20 cellular contexts compared by ENCODE assay signal in genomic region chr13:40599722-40600121, GRCh38.
A peak's percentile ranks its signal among the peaks of the same experiment; 100 is the strongest.
DNase-seq lines count a peak whose midpoint lies in the region; ATAC-seq and TF ChIP-seq lines count a peak whose summit lies in the region.
"Had no signal": no experiment of that assay in that cellular context is flagged by ENCODE, and none has a peak within 500 bp of the region (broad histone marks: within the 10 kb centered on the region; RNA-seq: fewer than 3 reads in every experiment).

No MANE protein-coding gene starts in this region.

- no peak for DNase-seq in activated CD4-positive, alpha-beta T cell treated with anti-CD3 and anti-CD28 coated beads for 36 hours
- no peak for DNase-seq in activated CD4-positive, alpha-beta T cell treated with anti-CD3 and anti-CD28 coated beads for 1 hour
- DNase-seq in Karpas-422 (no peak), left ventricle myocardium inferior (no peak), SK-N-SH (no peak)
- no peak for DNase-seq in activated naive CD8-positive, alpha-beta T cell treated with anti-CD3 and anti-CD28 coated beads, Interleukin-2, amount 50 U/mL, for 24 hours
- DNase-seq in stimulated activated effector memory CD8-positive, alpha-beta T cell treated with anti-CD3 and anti-CD28 coated beads, Interleukin-12 subunit alpha, Interleukin-12 subunit beta, amount 100 ng/mL, for 72 hours (ENCODE audit: low spot score in 2 of 2), result no peak
- DNase-seq: activated CD4-positive, CD25-positive, alpha-beta regulatory T cell; activated effector memory CD4-positive, alpha-beta T cell treated with Interleukin-2 at 50 U/mL for 16 hours; brain microvascular endothelial cell; COR-L47; dermis blood vessel endothelial cell; left cardiac atrium; NCI-H187; NCI-H524 had no signal

- peaks cover 99% of the 10 kb centered on the region for H3K4me1 ChIP-seq in Karpas-422 (ENCODE audit: low read length)
- peaks cover 61% of the 10 kb centered on the region for H3K4me1 ChIP-seq in left ventricle myocardium inferior
- H3K4me1 ChIP-seq in SK-N-SH (ENCODE audit: control insufficient read depth in 1 of 2, insufficient read depth in 2 of 2, low read depth in 1 of 2, low read length in 1 of 2), result peaks cover 0 to 3% of the 10 kb centered on the region in 2 experiments; a peak in 2 of 4 replicates
- H3K4me1 ChIP-seq: A549 had no signal

- H3K9ac ChIP-seq in Karpas-422 (ENCODE audit: low read length), result peak overlapping the region; percentile 19
- no peak overlapping the region for H3K9ac ChIP-seq in SK-N-SH

- H2AFZ ChIP-seq in Karpas-422 (ENCODE audit: low read length) (no peak overlapping the region), SK-N-SH (ENCODE audit: low read depth) (no peak overlapping the region)
- H2AFZ ChIP-seq: hepatocyte had no signal

- TF ChIP-seq CTCF in left ventricle myocardium inferior (IDR thresholded peaks at IDR 0.05; ENCODE audit: borderline replicate concordance) (no peak), SK-N-SH (IDR thresholded peaks at IDR 0.05) (no peak)

- TF ChIP-seq RAD21 in SK-N-SH (IDR thresholded peaks at IDR 0.05; ENCODE audit: low read length), result no peak

- peaks cover 7% of the 10 kb centered on the region for H3K36me3 Mint-ChIP-seq in activated CD4-positive, alpha-beta T cell treated with anti-CD3 and anti-CD28 coated beads for 36 hours (ENCODE audit: low read depth)
- H3K36me3 Mint-ChIP-seq in activated naive CD8-positive, alpha-beta T cell treated with anti-CD3 and anti-CD28 coated beads, Interleukin-2, amount 50 U/mL, for 24 hours (ENCODE audit: low read depth), result peaks cover 6% of the 10 kb centered on the region
- no peaks in the 10 kb centered on the region for H3K36me3 Mint-ChIP-seq in stimulated activated effector memory CD8-positive, alpha-beta T cell treated with anti-CD3 and anti-CD28 coated beads, Interleukin-12 subunit alpha, Interleukin-12 subunit beta, amount 100 ng/mL, for 72 hours

- POLR2A ChIA-PET in activated CD4-positive, alpha-beta T cell treated with anti-CD3 and anti-CD28 coated beads for 36 hours (lab: Charles Lee), result interaction anchor here (0.6 kb wide), 2 partner anchors 26 to 411 kb away, joined by 3 read pairs; no protein-coding TSS in a partner anchor
- POLR2A ChIA-PET in SK-N-SH (lab: Yijun Ruan, JAX), result no interaction called here

- H3K27me3 ChIP-seq in Karpas-422 (ENCODE audit: low read length) (no peaks in the 10 kb centered on the region), left ventricle myocardium inferior (ENCODE audit: low read depth) (no peaks in the 10 kb centered on the region), SK-N-SH (ENCODE audit: insufficient read depth) (no peaks in the 10 kb centered on the region)
- H3K27me3 ChIP-seq: brain microvascular endothelial cell, hepatocyte had no signal

- H3K9me2 ChIP-seq in Karpas-422 (replicated peaks; ENCODE audit: insufficient read depth, low read length) (no peaks in the 10 kb centered on the region), SK-N-SH (no peaks in the 10 kb centered on the region)

- H3K4me2 ChIP-seq in Karpas-422 (ENCODE audit: low read depth, low read length, poor library complexity, severe bottlenecking) (peak overlapping the region; percentile 70), SK-N-SH (no peak overlapping the region)
- H3K4me2 ChIP-seq: A549, hepatocyte had no signal

- no peak for TF ChIP-seq EP300 in SK-N-SH (IDR thresholded peaks at IDR 0.05; ENCODE audit: borderline replicate concordance in 1 of 2, low read depth in 1 of 2, low read length in 1 of 2)

- H4K20me1 ChIP-seq in Karpas-422 (ENCODE audit: insufficient read depth, low read depth, low read length) (peaks cover 23% of the 10 kb centered on the region; the same call in 1 of the 2 replicates), SK-N-SH (ENCODE audit: insufficient read depth) (no peaks in the 10 kb centered on the region; the same call in 1 of the 2 replicates)

- H3K4me3 ChIP-seq in Karpas-422 (ENCODE audit: low read length), result no peak overlapping the region; the same call in 1 of the 2 replicates
- H3K4me3 ChIP-seq in left ventricle myocardium inferior, result no peak overlapping the region
- no peak overlapping the region for H3K4me3 ChIP-seq in SK-N-SH (ENCODE audit: low read depth in 2 of 2, low read length in 1 of 2)
- H3K4me3 ChIP-seq: A549, hepatocyte had no signal

- peaks cover 99% of the 10 kb centered on the region for H3K79me2 ChIP-seq in Karpas-422 (ENCODE audit: low read length)
- H3K79me2 ChIP-seq in SK-N-SH (ENCODE audit: insufficient read depth), result no peaks in the 10 kb centered on the region

- H3K36me3 ChIP-seq in Karpas-422 (ENCODE audit: insufficient read depth, low read length) (0 out of 2 replicates have a peak, but pooled peaks cover 2% of the 10 kb centered on the region), left ventricle myocardium inferior (no peaks in the 10 kb centered on the region), SK-N-SH (replicated peaks in 1 of 2; ENCODE audit: control insufficient read depth in 1 of 2, insufficient read depth in 2 of 2, low read length in 1 of 2) (no peaks in the 10 kb centered on the region)
- H3K36me3 ChIP-seq: brain microvascular endothelial cell had no signal

- H3K9me3 ChIP-seq in Karpas-422 (ENCODE audit: low read length), result no peaks in the 10 kb centered on the region
- H3K9me3 ChIP-seq in left ventricle myocardium inferior (replicated peaks), result no peaks in the 10 kb centered on the region
- no peaks in the 10 kb centered on the region for H3K9me3 ChIP-seq in SK-N-SH
- H3K9me3 ChIP-seq: A549 had no signal

- H3K27ac ChIP-seq in Karpas-422 (ENCODE audit: low read length) (peak overlapping the region; percentile 91), left ventricle myocardium inferior (replicated peaks) (no peak overlapping the region), SK-N-SH (ENCODE audit: low read depth in 2 of 2, low read length in 1 of 2) (no peak overlapping the region)
- H3K27ac ChIP-seq: A549, brain microvascular endothelial cell, hepatocyte had no signal

- peaks cover 93% of the 10 kb centered on the region for H3K4me1 Mint-ChIP-seq in activated CD4-positive, alpha-beta T cell treated with anti-CD3 and anti-CD28 coated beads for 36 hours
- H3K4me1 Mint-ChIP-seq in activated naive CD8-positive, alpha-beta T cell treated with anti-CD3 and anti-CD28 coated beads, Interleukin-2, amount 50 U/mL, for 24 hours, result peaks cover 99% of the 10 kb centered on the region
- H3K4me1 Mint-ChIP-seq in stimulated activated effector memory CD8-positive, alpha-beta T cell treated with anti-CD3 and anti-CD28 coated beads, Interleukin-12 subunit alpha, Interleukin-12 subunit beta, amount 100 ng/mL, for 72 hours, result peaks cover 68% of the 10 kb centered on the region

- H3K4me3 Mint-ChIP-seq in activated CD4-positive, alpha-beta T cell treated with anti-CD3 and anti-CD28 coated beads for 36 hours, result peak overlapping the region; percentile 57
- H3K4me3 Mint-ChIP-seq in activated naive CD8-positive, alpha-beta T cell treated with anti-CD3 and anti-CD28 coated beads, Interleukin-2, amount 50 U/mL, for 24 hours, result peak overlapping the region; percentile 76
- H3K4me3 Mint-ChIP-seq in stimulated activated effector memory CD8-positive, alpha-beta T cell treated with anti-CD3 and anti-CD28 coated beads, Interleukin-12 subunit alpha, Interleukin-12 subunit beta, amount 100 ng/mL, for 72 hours, result peak overlapping the region; percentile 62

- no peaks in the 10 kb centered on the region for H3F3A ChIP-seq in SK-N-SH (replicated peaks; ENCODE audit: insufficient read depth)

- H3K27me3 Mint-ChIP-seq in activated CD4-positive, alpha-beta T cell treated with anti-CD3 and anti-CD28 coated beads for 36 hours, result no peaks in the 10 kb centered on the region
- H3K27me3 Mint-ChIP-seq in activated naive CD8-positive, alpha-beta T cell treated with anti-CD3 and anti-CD28 coated beads, Interleukin-2, amount 50 U/mL, for 24 hours, result no peaks in the 10 kb centered on the region
- H3K27me3 Mint-ChIP-seq: progenitor cell of endocrine pancreas had no signal

- ATAC-seq in activated CD4-positive, alpha-beta T cell treated with anti-CD3 and anti-CD28 coated beads for 36 hours, result peak; percentile 40
- ATAC-seq in activated naive CD8-positive, alpha-beta T cell treated with anti-CD3 and anti-CD28 coated beads, Interleukin-2, amount 50 U/mL, for 24 hours, result peak; percentile 58
- peak; percentile 83 for ATAC-seq in stimulated activated effector memory CD8-positive, alpha-beta T cell treated with anti-CD3 and anti-CD28 coated beads, Interleukin-12 subunit alpha, Interleukin-12 subunit beta, amount 100 ng/mL, for 72 hours
- no peak for ATAC-seq in HG02798 (IDR thresholded peaks at IDR 0.05; ENCODE audit: poor library complexity, unreplicated experiment)
- ATAC-seq: A549, left cardiac atrium, SK-N-SH treated with all-trans-retinoic acid at 6 μM for 48 hours had no signal

- 56% methylated on average over 2 of the region's 2 CpGs for WGBS in SK-N-SH (ENCODE audit: low lambda C conversion rate)

- CTCF ChIA-PET in activated CD4-positive, alpha-beta T cell treated with anti-CD3 and anti-CD28 coated beads for 36 hours (lab: Charles Lee), result interaction anchor here (1.1 to 1.4 kb wide), 2 partner anchors 10 to 36 kb away, joined by 3 read pairs; no protein-coding TSS in a partner anchor
- CTCF ChIA-PET in SK-N-SH (lab: Yijun Ruan, JAX), result interaction anchor here (1.1 kb wide), 1 partner anchor 36 kb away, joined by 3 read pairs; no protein-coding TSS in a partner anchor

- no peaks in the 10 kb centered on the region for H3K9me3 Mint-ChIP-seq in activated CD4-positive, alpha-beta T cell treated with anti-CD3 and anti-CD28 coated beads for 36 hours (ENCODE audit: low read depth)
- H3K9me3 Mint-ChIP-seq in activated naive CD8-positive, alpha-beta T cell treated with anti-CD3 and anti-CD28 coated beads, Interleukin-2, amount 50 U/mL, for 24 hours, result no peaks in the 10 kb centered on the region
- no peaks in the 10 kb centered on the region for H3K9me3 Mint-ChIP-seq in stimulated activated effector memory CD8-positive, alpha-beta T cell treated with anti-CD3 and anti-CD28 coated beads, Interleukin-12 subunit alpha, Interleukin-12 subunit beta, amount 100 ng/mL, for 72 hours

- intact Hi-C loops in activated CD4-positive, alpha-beta T cell treated with anti-CD3 and anti-CD28 coated beads for 36 hours (cut with DNase I, micrococcal nuclease), result loop anchor here (2.0 to 5.0 kb wide), 3 partner anchors 63 to 497 kb away; no protein-coding TSS in a partner anchor
- intact Hi-C loops in left ventricle myocardium inferior (cut with micrococcal nuclease), result no loop called here

- H3K27ac Mint-ChIP-seq in activated CD4-positive, alpha-beta T cell treated with anti-CD3 and anti-CD28 coated beads for 36 hours, result peak overlapping the region; percentile 89
- H3K27ac Mint-ChIP-seq in activated naive CD8-positive, alpha-beta T cell treated with anti-CD3 and anti-CD28 coated beads, Interleukin-2, amount 50 U/mL, for 24 hours, result peak overlapping the region; percentile 96
- H3K27ac Mint-ChIP-seq in stimulated activated effector memory CD8-positive, alpha-beta T cell treated with anti-CD3 and anti-CD28 coated beads, Interleukin-12 subunit alpha, Interleukin-12 subunit beta, amount 100 ng/mL, for 72 hours, result peak overlapping the region; percentile 86
- H3K27ac Mint-ChIP-seq: progenitor cell of endocrine pancreas had no signal

TF ChIP-seq in SK-N-SH, 30 proteins besides CTCF, POLR2A, EP300 and RAD21 (continues in another document):
- no peak for TF ChIP-seq ELF1 (IDR thresholded peaks at IDR 0.05)
